1 cellular context compared by ENCODE assay signal in the genomic region with DNA sequence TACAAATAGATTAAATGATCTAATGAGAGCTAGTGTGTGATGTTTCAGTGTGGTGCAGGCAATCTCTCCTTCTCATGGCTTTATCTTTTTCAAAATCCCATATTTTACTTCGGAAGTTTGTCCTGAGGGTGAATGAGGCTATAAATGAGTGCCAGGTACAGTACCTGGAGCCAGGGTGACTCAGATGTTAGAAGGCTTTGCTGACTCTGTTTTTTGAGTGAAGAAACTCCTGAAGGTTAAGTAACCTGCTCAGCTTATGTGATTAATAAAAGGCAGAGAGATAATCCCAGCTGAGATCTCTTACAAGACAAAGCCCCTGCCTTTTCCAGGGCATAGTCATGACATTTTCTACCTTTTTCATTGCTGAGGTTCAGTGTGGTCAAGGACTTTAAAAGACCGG.
TF ChIP-seq lines count a peak whose summit lies in the region.

No MANE protein-coding gene starts in this region.

TF ChIP-seq in GM23338, 12 proteins besides CTCF, POLR2A, EP300 and RAD21 (continued from another document):
- TF ChIP-seq, protein P1, sequence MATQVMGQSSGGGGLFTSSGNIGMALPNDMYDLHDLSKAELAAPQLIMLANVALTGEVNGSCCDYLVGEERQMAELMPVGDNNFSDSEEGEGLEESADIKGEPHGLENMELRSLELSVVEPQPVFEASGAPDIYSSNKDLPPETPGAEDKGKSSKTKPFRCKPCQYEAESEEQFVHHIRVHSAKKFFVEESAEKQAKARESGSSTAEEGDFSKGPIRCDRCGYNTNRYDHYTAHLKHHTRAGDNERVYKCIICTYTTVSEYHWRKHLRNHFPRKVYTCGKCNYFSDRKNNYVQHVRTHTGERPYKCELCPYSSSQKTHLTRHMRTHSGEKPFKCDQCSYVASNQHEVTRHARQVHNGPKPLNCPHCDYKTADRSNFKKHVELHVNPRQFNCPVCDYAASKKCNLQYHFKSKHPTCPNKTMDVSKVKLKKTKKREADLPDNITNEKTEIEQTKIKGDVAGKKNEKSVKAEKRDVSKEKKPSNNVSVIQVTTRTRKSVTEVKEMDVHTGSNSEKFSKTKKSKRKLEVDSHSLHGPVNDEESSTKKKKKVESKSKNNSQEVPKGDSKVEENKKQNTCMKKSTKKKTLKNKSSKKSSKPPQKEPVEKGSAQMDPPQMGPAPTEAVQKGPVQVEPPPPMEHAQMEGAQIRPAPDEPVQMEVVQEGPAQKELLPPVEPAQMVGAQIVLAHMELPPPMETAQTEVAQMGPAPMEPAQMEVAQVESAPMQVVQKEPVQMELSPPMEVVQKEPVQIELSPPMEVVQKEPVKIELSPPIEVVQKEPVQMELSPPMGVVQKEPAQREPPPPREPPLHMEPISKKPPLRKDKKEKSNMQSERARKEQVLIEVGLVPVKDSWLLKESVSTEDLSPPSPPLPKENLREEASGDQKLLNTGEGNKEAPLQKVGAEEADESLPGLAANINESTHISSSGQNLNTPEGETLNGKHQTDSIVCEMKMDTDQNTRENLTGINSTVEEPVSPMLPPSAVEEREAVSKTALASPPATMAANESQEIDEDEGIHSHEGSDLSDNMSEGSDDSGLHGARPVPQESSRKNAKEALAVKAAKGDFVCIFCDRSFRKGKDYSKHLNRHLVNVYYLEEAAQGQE (IDR thresholded peaks at IDR 0.05; ENCODE audit: unreplicated experiment): no peak
- no peak for TF ChIP-seq EZH2 (IDR thresholded peaks at IDR 0.05; ENCODE audit: low read depth, unreplicated experiment)
